9 cellular contexts compared by ENCODE assay signal in the genomic region with DNA sequence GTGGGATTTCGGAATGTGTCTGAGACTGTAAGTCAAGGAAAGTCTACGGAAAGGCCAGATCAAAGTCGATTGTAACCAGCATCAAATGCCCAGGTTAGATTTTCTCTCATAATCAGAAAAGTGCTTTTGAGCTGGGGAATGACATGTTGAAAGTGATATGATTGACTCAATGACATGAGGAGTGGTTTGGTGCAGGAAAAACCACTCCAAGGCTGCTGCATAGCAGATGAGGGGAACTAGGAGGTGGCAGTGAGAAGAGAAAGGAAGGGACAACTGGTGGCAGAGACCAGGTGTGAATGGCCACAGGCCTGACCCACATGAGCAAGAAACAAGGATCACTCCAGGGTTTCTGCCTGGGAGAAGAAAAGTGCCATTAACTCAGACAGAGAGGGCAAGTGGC. TPM values are rescaled to one million over a fixed set of nuclear protein-coding genes. Genes with fewer than 3 reads are reported as not detected.
A peak's percentile ranks its signal among the peaks of the same experiment; 100 is the strongest.
DNase-seq lines count a peak whose midpoint lies in the region; ATAC-seq and TF ChIP-seq lines count a peak whose summit lies in the region.
"Had no signal": no experiment of that assay in that cellular context is flagged by ENCODE, and none has a peak within 500 bp of the region (broad histone marks: within the 10 kb centered on the region; RNA-seq: fewer than 3 reads in every experiment).

No MANE protein-coding gene starts in this region.

- no peaks in the 10 kb centered on the region for H3K27me3 Mint-ChIP-seq in natural killer cell (ENCODE audit: low read depth in 2 of 2)

- POLR2A ChIA-PET in BJ (lab: Charles Lee), result interaction anchor here (0.6 kb wide), 1 partner anchor 10 kb away, joined by 4 read pairs; no protein-coding TSS in a partner anchor

- peak overlapping the region; percentile 87 to 95 for H3K9ac ChIP-seq in duodenal mucosa (ENCODE audit: low read depth in 1 of 2, low read length in 2 of 2)

- H3K4me3 ChIP-seq in BJ (ENCODE audit: low read depth, low read length), result peak overlapping the region; percentile 69
- peak overlapping the region; percentile 98 for H3K4me3 ChIP-seq in MG63
- peak overlapping the region; percentile 92 to 95 for H3K4me3 ChIP-seq in duodenal mucosa (ENCODE audit: low read depth in 1 of 2, low read length in 2 of 2)

- H3K36me3 Mint-ChIP-seq in natural killer cell, result no peaks in the 10 kb centered on the region

- H3K4me1 Mint-ChIP-seq in natural killer cell, result peaks cover 32 to 45% of the 10 kb centered on the region in 2 donors

- peak overlapping the region; percentile 89 to 93 for H3K27ac Mint-ChIP-seq in natural killer cell

- H3K4me3 Mint-ChIP-seq in natural killer cell, result peak overlapping the region; percentile 97

- H3K36me3 ChIP-seq in BJ (ENCODE audit: control insufficient read depth, insufficient read depth, low read length) (no peaks in the 10 kb centered on the region; the same call in 1 of the 2 replicates), MG63 (peaks cover 39% of the 10 kb centered on the region), duodenal mucosa (ENCODE audit: control insufficient read depth in 1 of 2, insufficient read depth in 2 of 2, low read length in 2 of 2) (peaks cover 0 to 4% of the 10 kb centered on the region in 2 donors)

- H3K27me3 ChIP-seq in BJ (ENCODE audit: control insufficient read depth, insufficient read depth, low read length), result no peaks in the 10 kb centered on the region
- no peaks in the 10 kb centered on the region for H3K27me3 ChIP-seq in MG63
- no peaks in the 10 kb centered on the region for H3K27me3 ChIP-seq in duodenal mucosa (ENCODE audit: control insufficient read depth in 1 of 2, insufficient read depth in 2 of 2, low read length in 2 of 2)

- no peak for DNase-seq in BJ (ENCODE audit: low read depth)
- DNase-seq in MG63, result no peak
- no peak for DNase-seq in natural killer cell
- DNase-seq in Ammon's horn (ENCODE audit: low spot score), result no peak
- no peak for DNase-seq in GDM1 (lab: John Stamatoyannopoulos, UW)
- DNase-seq: activated CD4-positive, alpha-beta T cell treated with anti-CD3 and anti-CD28 coated beads for 1 hour had no signal

- H3K9me3 ChIP-seq in MG63 (no peaks in the 10 kb centered on the region; the same call in 1 of the 2 replicates), duodenal mucosa (ENCODE audit: control insufficient read depth in 1 of 2, low read length in 2 of 2) (no peaks in the 10 kb centered on the region)

- intact Hi-C loops in natural killer cell (cut with micrococcal nuclease), result loop anchor here (1.0 kb wide), 1 partner anchor 20 kb away; no protein-coding TSS in a partner anchor

- no peak overlapping the region for H3K27ac ChIP-seq in duodenal mucosa (ENCODE audit: low read depth, low read length)

- CTCF ChIA-PET in BJ (lab: Yijun Ruan, JAX), result interaction anchor here (1.1 to 1.2 kb wide), 3 partner anchors 81 to 644 kb away, joined by 3 to 6 read pairs (median 3); a partner anchor contains a TSS

- H3K4me1 ChIP-seq in duodenal mucosa (ENCODE audit: control insufficient read depth in 1 of 2, insufficient read depth in 2 of 2, low read length in 2 of 2), result peaks cover 19 to 25% of the 10 kb centered on the region in 2 donors

- no peak for ATAC-seq in natural killer cell
- no peak for ATAC-seq in HG03095 (IDR thresholded peaks at IDR 0.05; ENCODE audit: unreplicated experiment)
- no peak for ATAC-seq in GM18909 (IDR thresholded peaks at IDR 0.05; ENCODE audit: poor library complexity, unreplicated experiment)

- H3K9me3 Mint-ChIP-seq in natural killer cell, result no peaks in the 10 kb centered on the region

- no peak for TF ChIP-seq CTCF in BJ (IDR thresholded peaks at IDR 0.05; ENCODE audit: insufficient read depth, low read depth, low read length)
- TF ChIP-seq CTCF in natural killer cell (IDR thresholded peaks at IDR 0.05), result no peak

RNA-seq across cellular contexts. Expression of a gene that starts 0.8 kb away (rescaled TPM):
- polyA plus RNA-seq in BJ (2011; rRNA removed), result 25.9 and 37.1 TPM in 2 replicates
- 64.3 and 85.8 TPM in 2 replicates for polyA minus RNA-seq in BJ (2011; rRNA and poly(A)+ RNA removed)
- 18.9 and 31.0 TPM in 2 replicates for total RNA-seq in MG63 (2014; rRNA removed; shearing (Covaris generic); ENCODE audit: low replicate concordance)
- 10 to 100 TPM; 30.0 to 35.6 (median 30.4) TPM for total RNA-seq in natural killer cell

RNA-seq across cellular contexts. Expression of a gene that starts 20.9 kb away (rescaled TPM):
- polyA plus RNA-seq in BJ (2011; rRNA removed), result 14.7 and 18.9 TPM in 2 replicates
- polyA minus RNA-seq in BJ (2011; rRNA and poly(A)+ RNA removed), result 5.7 and 6.0 TPM in 2 replicates
- 19.8 and 24.5 TPM in 2 replicates for total RNA-seq in MG63 (2014; rRNA removed; shearing (Covaris generic); ENCODE audit: low replicate concordance)
- under 1 TPM; 0.38 to 0.52 (median 0.50) TPM for total RNA-seq in natural killer cell

Comparison
In these comparisons a context has a peak if more than half of its experiments do, and no peak if none do; other contexts are left out.
1. RNA of a gene that starts 20.9 kb away (total RNA-seq): 19.8 to 24.5 TPM in MG63; 0.38 to 0.52 TPM in natural killer cell; every median in the first group is over 10 times any median in the second.
2. Peak in every context shown above with its lines, with median percentiles within 50 percentile points of each other: H3K4me3 ChIP-seq.